In genomic region chr1:221643404-221644175, GRCh38 we compare ENCODE assay signal across 13 cellular contexts.
A peak's percentile ranks its signal among the peaks of the same experiment; 100 is the strongest.
DNase-seq lines count a peak whose midpoint lies in the region; ATAC-seq and TF ChIP-seq lines count a peak whose summit lies in the region.
"Had no signal": no experiment of that assay in that cellular context is flagged by ENCODE, and none has a peak within 500 bp of the region (broad histone marks: within the 10 kb centered on the region; RNA-seq: fewer than 3 reads in every experiment).

No MANE protein-coding gene starts in this region.

- no peaks in the 10 kb centered on the region for H3K9me3 Mint-ChIP-seq in activated B cell treated with CpG ODN at 0.5 μM for 24 hours
- peaks cover under 1% of the 10 kb centered on the region for H3K9me3 Mint-ChIP-seq in activated T-helper 2 cell treated with anti-CD3 and anti-CD28 coated beads, Interferon-gamma antibody, Interleukin-2, Interleukin-4, amounts not matched to agents 10 μg/mL and 5 μg/mL and 100 μg/mL, durations not matched to agents 14 hours and 24 hours and 36 hours
- H3K9me3 Mint-ChIP-seq: activated CD4-positive, alpha-beta memory T cell treated with anti-CD3 and anti-CD28 coated beads for 36 hours had no signal

- peak overlapping the region; percentile 8 for H3K4me3 Mint-ChIP-seq in activated B cell treated with CpG ODN at 0.5 μM for 24 hours
- H3K4me3 Mint-ChIP-seq in activated T-helper 2 cell treated with anti-CD3 and anti-CD28 coated beads, Interferon-gamma antibody, Interleukin-2, Interleukin-4, amounts not matched to agents 10 μg/mL and 5 μg/mL and 100 μg/mL, durations not matched to agents 14 hours and 24 hours and 36 hours (ENCODE audit: low read depth), result no peak overlapping the region
- H3K4me3 Mint-ChIP-seq: activated CD4-positive, alpha-beta memory T cell treated with anti-CD3 and anti-CD28 coated beads for 36 hours had no signal

- H3K4me1 Mint-ChIP-seq in activated B cell treated with CpG ODN at 0.5 μM for 24 hours, result peaks cover 14% of the 10 kb centered on the region
- no peaks in the 10 kb centered on the region for H3K4me1 Mint-ChIP-seq in activated T-helper 2 cell treated with anti-CD3 and anti-CD28 coated beads, Interferon-gamma antibody, Interleukin-2, Interleukin-4, amounts not matched to agents 10 μg/mL and 5 μg/mL and 100 μg/mL, durations not matched to agents 14 hours and 24 hours and 36 hours (ENCODE audit: low read depth)

- ATAC-seq in GM18520 (IDR thresholded peaks at IDR 0.05; ENCODE audit: unreplicated experiment) (peak; percentile 53), GM21423 (IDR thresholded peaks at IDR 0.05; ENCODE audit: unreplicated experiment) (peak; percentile 61), HG03064 (IDR thresholded peaks at IDR 0.05; ENCODE audit: low read depth, unreplicated experiment) (peak; percentile 67), activated B cell treated with CpG ODN at 0.5 μM for 24 hours (ENCODE audit: low read depth) (no peak), HG02840 (IDR thresholded peaks at IDR 0.05; ENCODE audit: low FRiP score, unreplicated experiment) (no peak)

- H3K27ac Mint-ChIP-seq in activated B cell treated with CpG ODN at 0.5 μM for 24 hours, result no peak overlapping the region
- H3K27ac Mint-ChIP-seq in activated T-helper 2 cell treated with anti-CD3 and anti-CD28 coated beads, Interferon-gamma antibody, Interleukin-2, Interleukin-4, amounts not matched to agents 10 μg/mL and 5 μg/mL and 100 μg/mL, durations not matched to agents 14 hours and 24 hours and 36 hours, result no peak overlapping the region
- H3K27ac Mint-ChIP-seq: activated CD4-positive, alpha-beta memory T cell treated with anti-CD3 and anti-CD28 coated beads for 36 hours had no signal

- TF ChIP-seq CTCF in activated B cell treated with CpG ODN at 0.5 μM for 24 hours (IDR thresholded peaks at IDR 0.05), result no peak

- intact Hi-C loops in activated B cell treated with CpG ODN at 0.5 μM for 24 hours (cut with micrococcal nuclease), result no loop called here
- intact Hi-C loops in activated T-helper 2 cell treated with anti-CD3 and anti-CD28 coated beads, Interferon-gamma antibody, Interleukin-2, Interleukin-4, amounts not matched to agents 10 μg/mL and 5 μg/mL and 100 μg/mL, durations not matched to agents 14 hours and 24 hours and 36 hours (cut with micrococcal nuclease), result no loop called here

- DNase-seq in activated B cell treated with CpG ODN at 0.5 μM for 24 hours, result no peak
- no peak for DNase-seq in activated CD4-positive, alpha-beta T cell treated with anti-CD3 and anti-CD28 coated beads for 4 hours
- DNase-seq in NCI-H2029 treated with DMSO at 0.1 percent for 48 hours (lab: John Stamatoyannopoulos, UW), result no peak
- no peak for DNase-seq in activated T-helper 2 cell treated with anti-CD3 and anti-CD28 coated beads, Interferon-gamma antibody, Interleukin-2, Interleukin-4, amounts not matched to agents 10 μg/mL and 5 μg/mL and 100 μg/mL, durations not matched to agents 14 hours and 24 hours and 36 hours (ENCODE audit: low spot score)
- DNase-seq: activated CD4-positive, alpha-beta memory T cell treated with anti-CD3 and anti-CD28 coated beads for 36 hours; BE2C; EL; MG63; NCI-H345 had no signal

- no peaks in the 10 kb centered on the region for H3K27me3 Mint-ChIP-seq in activated B cell treated with CpG ODN at 0.5 μM for 24 hours
- peaks cover 2% of the 10 kb centered on the region for H3K27me3 Mint-ChIP-seq in activated T-helper 2 cell treated with anti-CD3 and anti-CD28 coated beads, Interferon-gamma antibody, Interleukin-2, Interleukin-4, amounts not matched to agents 10 μg/mL and 5 μg/mL and 100 μg/mL, durations not matched to agents 14 hours and 24 hours and 36 hours (ENCODE audit: low read depth)
- H3K27me3 Mint-ChIP-seq: activated CD4-positive, alpha-beta memory T cell treated with anti-CD3 and anti-CD28 coated beads for 36 hours had no signal

- CTCF ChIA-PET in activated B cell treated with CpG ODN at 0.5 μM for 24 hours (lab: Charles Lee), result interaction anchor here (1.4 kb wide), 1 partner anchor 11 kb away, joined by 3 read pairs; no protein-coding TSS in a partner anchor

- POLR2A ChIA-PET in activated B cell treated with CpG ODN at 0.5 μM for 24 hours (lab: Charles Lee), result interaction anchor here (0.7 kb wide), 1 partner anchor 232 kb away, joined by 3 read pairs; no protein-coding TSS in a partner anchor

- H3K36me3 Mint-ChIP-seq in activated B cell treated with CpG ODN at 0.5 μM for 24 hours (ENCODE audit: low read depth), result no peaks in the 10 kb centered on the region
- no peaks in the 10 kb centered on the region for H3K36me3 Mint-ChIP-seq in activated T-helper 2 cell treated with anti-CD3 and anti-CD28 coated beads, Interferon-gamma antibody, Interleukin-2, Interleukin-4, amounts not matched to agents 10 μg/mL and 5 μg/mL and 100 μg/mL, durations not matched to agents 14 hours and 24 hours and 36 hours (ENCODE audit: low read depth)
- H3K36me3 Mint-ChIP-seq: activated CD4-positive, alpha-beta memory T cell treated with anti-CD3 and anti-CD28 coated beads for 36 hours had no signal

Comparison
In these comparisons a context has a peak if more than half of its experiments do, and no peak if none do; other contexts are left out.
1. ATAC-seq: peak in GM18520 (single experiment), GM21423 (single experiment) and HG03064 (single experiment); none in activated B cell treated with CpG ODN at 0.5 μM for 24 hours (single experiment) and HG02840 (single experiment).